ENCODE assay signal across 27 cellular contexts in genomic region chr1:67690411-67690810, GRCh38.
"Had no signal": no experiment of that assay in that cellular context is flagged by ENCODE, and none has a peak within 500 bp of the region (broad histone marks: within the 10 kb centered on the region; RNA-seq: fewer than 3 reads in every experiment).

No MANE protein-coding gene starts in this region.

- ATAC-seq: left cardiac atrium; left ventricle myocardium superior; naive thymus-derived CD8-positive, alpha-beta T cell; right cardiac atrium had no signal

- H3K9me3 ChIP-seq: adrenal gland, tibial nerve had no signal

- H3K4me3 ChIP-seq: adrenal gland, neural progenitor cell, tibial nerve had no signal

- H3K27me3 Mint-ChIP-seq: activated naive CD8-positive, alpha-beta T cell treated with anti-CD3 and anti-CD28 coated beads for 36 hours; central memory CD8-positive, alpha-beta T cell; dendritic cell treated with granulocyte-macrophage colony-stimulating factor and Interleukin-4, amounts not matched to agents 40 ng/mL and 50 ng/mL, for 4 days; naive thymus-derived CD8-positive, alpha-beta T cell had no signal

- H3K27me3 ChIP-seq: adrenal gland, neural progenitor cell, tibial nerve had no signal

- H3K4me3 Mint-ChIP-seq: activated naive CD4-positive, alpha-beta T cell treated with anti-CD3 and anti-CD28 coated beads for 36 hours; activated naive CD8-positive, alpha-beta T cell treated with anti-CD3 and anti-CD28 coated beads for 36 hours; activated T-helper 1 cell treated with anti-CD3 and anti-CD28 coated beads, Interleukin-12 subunit alpha, Interleukin-12 subunit beta, Interleukin-2, Interleukin-4 antibody, amounts not matched to agents 30 ng/mL and 10 ng/mL and 1 ng/mL, durations not matched to agents 14 hours and 24 hours and 36 hours; central memory CD8-positive, alpha-beta T cell; dendritic cell treated with granulocyte-macrophage colony-stimulating factor and Interleukin-4, amounts not matched to agents 40 ng/mL and 50 ng/mL, for 4 days; endodermal cell; naive thymus-derived CD8-positive, alpha-beta T cell; neural progenitor cell; T-helper 2 cell treated with Interferon-gamma antibody and Interleukin-4, amounts not matched to agents 5 μg/mL and 100 μg/mL, for 36 hours had no signal

- H3K4me2 ChIP-seq: neural progenitor cell had no signal

- H2AFZ ChIP-seq: neural progenitor cell had no signal

- DNase-seq: activated CD4-positive, alpha-beta T cell treated with anti-CD3 and anti-CD28 coated beads for 4 hours; activated CD4-positive, alpha-beta T cell treated with anti-CD3 and anti-CD28 coated beads, Interleukin-2, amount 50 U/mL, for 4 hours; activated CD8-positive, alpha-beta memory T cell treated with anti-CD3 and anti-CD28 coated beads for 24 hours; activated effector memory CD4-positive, alpha-beta T cell treated with anti-CD3 and anti-CD28 coated beads, Interleukin-2, amount 50 U/mL, for 16 hours; activated naive CD4-positive, alpha-beta T cell treated with anti-CD3 and anti-CD28 coated beads for 36 hours; activated naive CD8-positive, alpha-beta T cell treated with anti-CD3 and anti-CD28 coated beads for 36 hours; activated T-cell treated with anti-CD3 and anti-CD28 coated beads, Interleukin-2, amount 50 U/mL, for 1 hour; adrenal gland; aorta; endodermal cell; head of caudate nucleus; hippocampal formation; left cardiac atrium; left ventricle myocardium superior; mesenchymal stem cell; naive thymus-derived CD8-positive, alpha-beta T cell; right cardiac atrium; stimulated activated CD4-positive, alpha-beta T cell treated with anti-CD3 and anti-CD28 coated beads, Interleukin-2, amount 100 ng/mL, for 48 hours; stimulated activated naive CD4-positive, alpha-beta T cell treated with Interleukin-2 at 50 U/mL for 16 hours; T-helper 1 cell had no signal

- H3K27ac Mint-ChIP-seq: activated naive CD4-positive, alpha-beta T cell treated with anti-CD3 and anti-CD28 coated beads for 36 hours; activated naive CD8-positive, alpha-beta T cell treated with anti-CD3 and anti-CD28 coated beads for 36 hours; activated T-helper 1 cell treated with anti-CD3 and anti-CD28 coated beads, Interleukin-12 subunit alpha, Interleukin-12 subunit beta, Interleukin-2, Interleukin-4 antibody, amounts not matched to agents 30 ng/mL and 10 ng/mL and 1 ng/mL, durations not matched to agents 14 hours and 24 hours and 36 hours; dendritic cell treated with granulocyte-macrophage colony-stimulating factor and Interleukin-4, amounts not matched to agents 40 ng/mL and 50 ng/mL, for 4 days; endodermal cell; naive thymus-derived CD8-positive, alpha-beta T cell; neural progenitor cell; T-helper 2 cell treated with Interferon-gamma antibody and Interleukin-4, amounts not matched to agents 5 μg/mL and 100 μg/mL, for 36 hours had no signal

- H3K9me3 Mint-ChIP-seq: activated naive CD4-positive, alpha-beta T cell treated with anti-CD3 and anti-CD28 coated beads for 36 hours; activated naive CD8-positive, alpha-beta T cell treated with anti-CD3 and anti-CD28 coated beads for 36 hours; activated T-helper 1 cell treated with anti-CD3 and anti-CD28 coated beads, Interleukin-12 subunit alpha, Interleukin-12 subunit beta, Interleukin-2, Interleukin-4 antibody, amounts not matched to agents 30 ng/mL and 10 ng/mL and 1 ng/mL, durations not matched to agents 14 hours and 24 hours and 36 hours; central memory CD8-positive, alpha-beta T cell; dendritic cell treated with granulocyte-macrophage colony-stimulating factor and Interleukin-4, amounts not matched to agents 40 ng/mL and 50 ng/mL, for 4 days; endodermal cell; naive thymus-derived CD8-positive, alpha-beta T cell; neural progenitor cell; T-helper 2 cell treated with Interferon-gamma antibody and Interleukin-4, amounts not matched to agents 5 μg/mL and 100 μg/mL, for 36 hours had no signal

- H3K27ac ChIP-seq: adrenal gland, neural progenitor cell, tibial nerve, VCaP had no signal

- H3K9ac ChIP-seq: neural progenitor cell had no signal
